19 cellular contexts compared by ENCODE assay signal in the genomic region with DNA sequence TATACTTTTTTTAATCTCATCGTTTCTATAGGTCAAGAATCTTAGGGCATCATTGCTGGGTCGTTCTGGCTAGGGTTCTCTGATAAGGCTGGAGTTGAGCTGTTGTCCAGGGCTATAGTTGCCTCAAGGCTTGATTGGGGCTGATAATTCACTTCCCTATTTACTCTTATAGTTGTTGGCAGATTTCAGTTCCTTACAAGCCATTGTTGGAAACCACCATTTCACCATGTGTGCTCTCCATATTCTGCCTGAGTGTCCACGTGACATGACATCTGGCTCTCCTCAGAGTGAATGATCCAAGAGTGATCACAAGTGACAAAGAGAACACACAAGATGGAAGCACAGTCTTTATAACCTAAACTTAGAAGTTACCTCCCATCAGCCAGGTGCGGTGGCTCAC.
DNase-seq lines count a peak whose midpoint lies in the region; ATAC-seq, FAIRE-seq and TF ChIP-seq lines count a peak whose summit lies in the region.
"Had no signal": no experiment of that assay in that cellular context is flagged by ENCODE, and none has a peak within 500 bp of the region (broad histone marks: within the 10 kb centered on the region; RNA-seq: fewer than 3 reads in every experiment).

No MANE protein-coding gene starts in this region.

- H3K4me3 ChIP-seq in HepG2 (replicated peaks in 1 of 3; ENCODE audit: insufficient read depth in 1 of 3, low read depth in 2 of 3, low read length in 3 of 3) (no peak overlapping the region), right lobe of liver (no peak overlapping the region), bronchial epithelial cell (ENCODE audit: low read depth, low read length) (no peak overlapping the region)
- H3K4me3 ChIP-seq: BLaER1 treated with 17β-estradiol and CSF1 and Interleukin-3, amounts not matched to agents 10 nM and 100 nM had no signal

- H3K4me2 ChIP-seq in HepG2 (ENCODE audit: low read depth, low read length) = no peak overlapping the region

- no peak overlapping the region for H3K9ac ChIP-seq in HepG2 (ENCODE audit: insufficient read depth, low read depth, low read length)
- H3K9ac ChIP-seq: BLaER1 treated with 17β-estradiol and CSF1 and Interleukin-3, amounts not matched to agents 10 nM and 100 nM had no signal

- H3K36me3 ChIP-seq in HepG2 (replicated peaks in 1 of 2; ENCODE audit: control insufficient read depth in 1 of 2, insufficient read depth in 2 of 2, low read length in 2 of 2) (no peaks in the 10 kb centered on the region), right lobe of liver (no peaks in the 10 kb centered on the region), bronchial epithelial cell (ENCODE audit: control insufficient read depth, insufficient read depth, low read length) (no peaks in the 10 kb centered on the region)
- H3K36me3 ChIP-seq: BLaER1 treated with 17β-estradiol and CSF1 and Interleukin-3, amounts not matched to agents 10 nM and 100 nM had no signal

- H3K27me3 ChIP-seq in HepG2 (ENCODE audit: control insufficient read depth in 1 of 2, insufficient read depth in 2 of 2, low read length in 2 of 2) (no peaks in the 10 kb centered on the region), right lobe of liver (no peaks in the 10 kb centered on the region), bronchial epithelial cell (ENCODE audit: control insufficient read depth, insufficient read depth, low read length) (no peaks in the 10 kb centered on the region)
- H3K27me3 ChIP-seq: BLaER1 treated with 17β-estradiol and CSF1 and Interleukin-3, amounts not matched to agents 10 nM and 100 nM had no signal

- no peaks in the 10 kb centered on the region for H3K4me1 ChIP-seq in HepG2 (ENCODE audit: insufficient read depth, low read length)
- H3K4me1 ChIP-seq in right lobe of liver = no peaks in the 10 kb centered on the region
- H3K4me1 ChIP-seq: BLaER1 treated with 17β-estradiol and CSF1 and Interleukin-3, amounts not matched to agents 10 nM and 100 nM had no signal

- no peak for TF ChIP-seq RAD21 in HepG2 (CRISPR knock-in tag; IDR thresholded peaks at IDR 0.05)

- no TSS peak for BruUV-seq in HepG2 (replicated peaks; lab: Mats Ljungman, UMichigan)

- WGBS in HepG2 (ENCODE audit: low lambda C conversion rate) = 26% methylated on average over 4 of the region's 4 CpGs
- WGBS in right lobe of liver (ENCODE audit: insufficient coverage, low coverage, low lambda C conversion rate, missing lambda C conversion rate) = 41% methylated on average over 4 of the region's 4 CpGs

- no peak overlapping the region for H2AFZ ChIP-seq in HepG2 (ENCODE audit: low read length)

- TF ChIP-seq EP300 in HepG2 (IDR thresholded peaks at IDR 0.05; ENCODE audit: low read depth in 2 of 2, low read length in 2 of 2) = no peak
- TF ChIP-seq EP300 in HepG2 (CRISPR knock-in tag; IDR thresholded peaks at IDR 0.05; ENCODE audit: borderline replicate concordance) = no peak

- TF ChIP-seq CTCF in HepG2 (CRISPR knock-in tag; IDR thresholded peaks at IDR 0.05) = no peak
- no peak for TF ChIP-seq CTCF in right lobe of liver (IDR thresholded peaks at IDR 0.05)
- TF ChIP-seq CTCF in bronchial epithelial cell (IDR thresholded peaks at IDR 0.05; ENCODE audit: insufficient read depth, low read length, severe bottlenecking) = no peak

- FAIRE-seq in HepG2 (lab: Jason Lieb, UNC) (no peak), bronchial epithelial cell (lab: Jason Lieb, UNC) (peak; percentile 55)
- FAIRE-seq: HTR-8/SVneo had no signal

- H3K9me3 ChIP-seq in HepG2 (ENCODE audit: low read length) = no peaks in the 10 kb centered on the region
- H3K9me3 ChIP-seq in right lobe of liver = no peaks in the 10 kb centered on the region
- H3K9me3 ChIP-seq: BLaER1 treated with 17β-estradiol and CSF1 and Interleukin-3, amounts not matched to agents 10 nM and 100 nM had no signal

- POLR2A ChIA-PET in HepG2 (lab: Yijun Ruan, JAX) = no interaction called here

- no peak for TF ChIP-seq POLR2A in HepG2 (IDR thresholded peaks at IDR 0.05; ENCODE audit: insufficient read depth in 1 of 2, low read depth in 2 of 2, low read length in 2 of 2)
- TF ChIP-seq POLR2A in right lobe of liver (IDR thresholded peaks at IDR 0.05) = no peak

- no peaks in the 10 kb centered on the region for H4K20me1 ChIP-seq in HepG2 (ENCODE audit: insufficient read depth, low read length)
- H4K20me1 ChIP-seq: BLaER1 treated with 17β-estradiol and CSF1 and Interleukin-3, amounts not matched to agents 10 nM and 100 nM had no signal

- intact Hi-C loops in HepG2 (cut with micrococcal nuclease; ENCODE audit: unreplicated experiment) = no loop called here
- intact Hi-C loops in right lobe of liver (cut with DNase I) = no loop called here

- ATAC-seq in HepG2 = no peak
- ATAC-seq in right lobe of liver = no peak
- no peak for ATAC-seq in HG03457 (IDR thresholded peaks at IDR 0.05; ENCODE audit: unreplicated experiment)
- ATAC-seq: CD8-positive, alpha-beta T cell; HCT116 had no signal

- DNase-seq in HepG2 (ENCODE audit: low spot score) (no peak), right lobe of liver (no peak), MV-4-11 (lab: John Stamatoyannopoulos, UW) (peak; percentile 79), OCI-M1 (lab: John Stamatoyannopoulos, UW) (peak; percentile 60), bronchial epithelial cell (ENCODE audit: low read depth) (no peak), putamen (ENCODE audit: low spot score) (no peak), DMS114 treated with DMSO at 0.1 percent for 48 hours (lab: John Stamatoyannopoulos, UW; ENCODE audit: unreplicated experiment) (no peak)
- DNase-seq: Calu3; CD8-positive, alpha-beta T cell; DMS53; DND-41; EL; GOT3; H7; HFFc6 had no signal

- CTCF ChIA-PET in HepG2 (lab: Yijun Ruan, JAX; ENCODE audit: low intra/inter-chr PET ratio, low total read pairs) = no interaction called here

- H3K27ac ChIP-seq in HepG2 (ENCODE audit: extremely low read length, insufficient read depth, low read length) (no peak overlapping the region), right lobe of liver (no peak overlapping the region)
- H3K27ac ChIP-seq: BLaER1 treated with 17β-estradiol and CSF1 and Interleukin-3, amounts not matched to agents 10 nM and 100 nM had no signal

- in situ Hi-C loops in HepG2 (cut with HindIII; ENCODE audit: extremely low pct_ligation_motif_present, low pct_unique_long_range_greater_than_20kb) = no loop called here

- H3K79me2 ChIP-seq in HepG2 (ENCODE audit: insufficient read depth, low read length) = no peaks in the 10 kb centered on the region

TF ChIP-seq in HepG2, 621 proteins besides CTCF, POLR2A, EP300 and RAD21:
- TF ChIP-seq MNT (IDR thresholded peaks at IDR 0.05) (peak; percentile 84), REL (CRISPR knock-in tag; conservative IDR thresholded peaks at IDR 0.05) (no peak), NKX3-1 (CRISPR knock-in tag; IDR thresholded peaks at IDR 0.05) (no peak)

Comparison
In these comparisons a context has a peak if more than half of its experiments do, and no peak if none do; other contexts are left out.
1. DNase-seq: peak in MV-4-11 (single experiment) and OCI-M1 (single experiment); none in HepG2 (single experiment), right lobe of liver (0 of 3), bronchial epithelial cell (single experiment), putamen (single experiment) and DMS114 treated with DMSO at 0.1 percent for 48 hours (single experiment).